Comparison of ENCODE assay signal across 8 cellular contexts in genomic region chr12:47705239-47705570, GRCh38. TPM values are rescaled to one million over a fixed set of nuclear protein-coding genes. Genes with fewer than 3 reads are reported as not detected.
DNase-seq lines count a peak whose midpoint lies in the region; ATAC-seq and TF ChIP-seq lines count a peak whose summit lies in the region.

No MANE protein-coding gene starts in this region.

- H3K36me3 ChIP-seq in MG63 (peaks cover 30% of the 10 kb centered on the region), duodenal mucosa (ENCODE audit: control insufficient read depth in 1 of 2, insufficient read depth in 2 of 2, low read length in 2 of 2) (peaks cover 0 to 4% of the 10 kb centered on the region in 2 donors), neural cell (ENCODE audit: insufficient read depth, low read length) (peaks cover 6% of the 10 kb centered on the region)

- H3K4me2 ChIP-seq in neural cell (ENCODE audit: low read length), result peak overlapping the region; percentile 63

- H3K4me1 ChIP-seq in duodenal mucosa (ENCODE audit: control insufficient read depth in 1 of 2, insufficient read depth in 2 of 2, low read length in 2 of 2), result peaks cover 18 to 31% of the 10 kb centered on the region in 2 donors

- peak overlapping the region; percentile 81 for H3K27ac ChIP-seq in CD4-positive, alpha-beta T cell (ENCODE audit: low read depth, low read length)
- no peak overlapping the region for H3K27ac ChIP-seq in duodenal mucosa (ENCODE audit: low read depth, low read length)
- peak overlapping the region; percentile 87 for H3K27ac ChIP-seq in neural cell (ENCODE audit: low read length)

- CTCF ChIA-PET in CD4-positive, alpha-beta T cell (lab: Charles Lee), result interaction anchor here (1.8 kb wide), 1 partner anchor 68 kb away, joined by 7 read pairs; the partner anchor contains the start of gene SLC48A1

- no peak for TF ChIP-seq CTCF in CD4-positive, alpha-beta T cell (IDR thresholded peaks at IDR 0.05)
- no peak for TF ChIP-seq CTCF in neural cell (IDR thresholded peaks at IDR 0.05; ENCODE audit: poor library complexity, severe bottlenecking)

- no peaks in the 10 kb centered on the region for H3K27me3 Mint-ChIP-seq in CD4-positive, alpha-beta T cell

- no peak for DNase-seq in CD4-positive, alpha-beta T cell
- no peak for DNase-seq in MG63
- no peak for DNase-seq in activated CD4-positive, alpha-beta T cell treated with anti-CD3 and anti-CD28 coated beads for 1 hour
- DNase-seq in activated CD4-positive, CD25-positive, alpha-beta regulatory T cell treated with anti-CD3 and anti-CD28 coated beads, Interleukin-2, amount 50 U/mL, for 72 hours, result no peak

- no peaks in the 10 kb centered on the region for H3K27me3 ChIP-seq in CD4-positive, alpha-beta T cell (ENCODE audit: control insufficient read depth, insufficient read depth, low read length)
- H3K27me3 ChIP-seq in MG63, result no peaks in the 10 kb centered on the region
- H3K27me3 ChIP-seq in duodenal mucosa (ENCODE audit: control insufficient read depth in 1 of 2, insufficient read depth in 2 of 2, low read length in 2 of 2), result no peaks in the 10 kb centered on the region
- H3K27me3 ChIP-seq in neural cell (ENCODE audit: insufficient read depth, low read depth, low read length), result no peaks in the 10 kb centered on the region

- H3K4me3 ChIP-seq in MG63 (peak overlapping the region; percentile 66), duodenal mucosa (ENCODE audit: low read depth in 1 of 2, low read length in 2 of 2) (peak overlapping the region; percentile 86 to 96), neural cell (ENCODE audit: low read length) (peak overlapping the region; percentile 83)

- ATAC-seq in CD4-positive, alpha-beta T cell (ENCODE audit: poor library complexity), result no peak
- ATAC-seq in HG03280 (IDR thresholded peaks at IDR 0.05; ENCODE audit: unreplicated experiment) (no peak), HG03097 (IDR thresholded peaks at IDR 0.05; ENCODE audit: low FRiP score, unreplicated experiment) (no peak)

- no peaks in the 10 kb centered on the region for H4K20me1 ChIP-seq in neural cell (ENCODE audit: insufficient read depth)

- peak overlapping the region; percentile 94 for H3K27ac Mint-ChIP-seq in CD4-positive, alpha-beta T cell

- TF ChIP-seq EP300 in neural cell (conservative IDR thresholded peaks at IDR 0.05; ENCODE audit: poor library complexity, severe bottlenecking), result no peak

- H3K36me3 Mint-ChIP-seq in CD4-positive, alpha-beta T cell (ENCODE audit: low read depth), result peaks cover 50% of the 10 kb centered on the region

- H3K4me1 Mint-ChIP-seq in CD4-positive, alpha-beta T cell (ENCODE audit: low read depth), result peaks cover 74% of the 10 kb centered on the region

- H3F3A ChIP-seq in neural cell (ENCODE audit: insufficient read depth, low read length, poor library complexity, severe bottlenecking), result no peaks in the 10 kb centered on the region

- POLR2A ChIA-PET in CD4-positive, alpha-beta T cell (lab: Charles Lee), result interaction anchor here (0.7 kb wide), 1 partner anchor 12 kb away, joined by 3 read pairs; no protein-coding TSS in a partner anchor

- H3K9ac ChIP-seq in duodenal mucosa (ENCODE audit: low read depth in 1 of 2, low read length in 2 of 2) (peak overlapping the region; percentile 65 to 92), neural cell (ENCODE audit: low read length) (peak overlapping the region; percentile 87)

- peak overlapping the region; percentile 43 for H2AFZ ChIP-seq in neural cell (ENCODE audit: low read depth, low read length)

- H3K9me3 ChIP-seq in CD4-positive, alpha-beta T cell (ENCODE audit: control insufficient read depth, low read length), result no peaks in the 10 kb centered on the region
- H3K9me3 ChIP-seq in MG63 (no peaks in the 10 kb centered on the region), duodenal mucosa (ENCODE audit: control insufficient read depth in 1 of 2, low read length in 2 of 2) (no peaks in the 10 kb centered on the region), neural cell (ENCODE audit: low read length) (no peaks in the 10 kb centered on the region)

- peaks cover 14% of the 10 kb centered on the region for H3K79me2 ChIP-seq in neural cell (replicated peaks; ENCODE audit: insufficient read depth, low read length)

- peak overlapping the region; percentile 99 for H3K4me3 Mint-ChIP-seq in CD4-positive, alpha-beta T cell

- no peak for TF ChIP-seq RAD21 in neural cell (conservative IDR thresholded peaks at IDR 0.05)

- intact Hi-C loops in CD4-positive, alpha-beta T cell (cut with DNase I, micrococcal nuclease), result loop anchor here in 1 of 2 experiments (5.0 kb wide), 1 partner anchor 1713 kb away; the partner anchor contains the start of gene SCAF11

- H3K9me3 Mint-ChIP-seq in CD4-positive, alpha-beta T cell, result no peaks in the 10 kb centered on the region

- H3K9me2 ChIP-seq in neural cell (ENCODE audit: insufficient read depth, low read length), result no peaks in the 10 kb centered on the region

TF ChIP-seq in neural cell, 6 proteins besides CTCF, POLR2A, EP300 and RAD21:
- TF ChIP-seq REST (IDR thresholded peaks at IDR 0.05; ENCODE audit: borderline replicate concordance), result no peak
- no peak for TF ChIP-seq SMC3 (conservative IDR thresholded peaks at IDR 0.05; ENCODE audit: poor library complexity)
- TF ChIP-seq POLR2AphosphoS5 (IDR thresholded peaks at IDR 0.05), result no peak
- no peak for TF ChIP-seq EZH2 (IDR thresholded peaks at IDR 0.05; ENCODE audit: borderline replicate concordance, insufficient read depth, low read length, poor library complexity, severe bottlenecking)
TF ChIP-seq in neural cell: peak in this region for 0.

RNA-seq across cellular contexts. Expression of gene RPAP3, which starts 0.6 kb away (rescaled TPM):
- total RNA-seq in CD4-positive, alpha-beta T cell, result 10 to 100 TPM; 24.6 to 26.4 TPM
- 18.1 and 56.5 TPM in 2 replicates for total RNA-seq in MG63 (2014; rRNA removed; shearing (Covaris generic); ENCODE audit: low replicate concordance)
- polyA plus RNA-seq in neural cell, result 33.8 and 39.7 TPM in 2 replicates
- polyA minus RNA-seq in neural cell, result 44.8 and 46.9 TPM in 2 replicates

RNA-seq across cellular contexts. Expression of gene ENDOU, which starts 20.1 kb away (rescaled TPM):
- total RNA-seq in CD4-positive, alpha-beta T cell, result not detected
- total RNA-seq in MG63 (2014; rRNA removed; shearing (Covaris generic); ENCODE audit: low replicate concordance), result not detected in 2 replicates
- not detected in 2 replicates for polyA plus RNA-seq in neural cell
- polyA minus RNA-seq in neural cell, result not detected in 2 replicates

RNA-seq across cellular contexts. Expression of gene RAPGEF3, which starts 53.5 kb away (rescaled TPM):
- total RNA-seq in CD4-positive, alpha-beta T cell, result under 1 TPM; 0.17 to 0.33 TPM
- total RNA-seq in MG63 (2014; rRNA removed; shearing (Covaris generic); ENCODE audit: low replicate concordance), result 2.9 and 6.1 TPM in 2 replicates
- polyA plus RNA-seq in neural cell, result 0.30 and 1.5 TPM in 2 replicates
- polyA minus RNA-seq in neural cell, result 0.23 and 0.49 TPM in 2 replicates
